ENCODE assay signal across 14 cellular contexts in the genomic region with DNA sequence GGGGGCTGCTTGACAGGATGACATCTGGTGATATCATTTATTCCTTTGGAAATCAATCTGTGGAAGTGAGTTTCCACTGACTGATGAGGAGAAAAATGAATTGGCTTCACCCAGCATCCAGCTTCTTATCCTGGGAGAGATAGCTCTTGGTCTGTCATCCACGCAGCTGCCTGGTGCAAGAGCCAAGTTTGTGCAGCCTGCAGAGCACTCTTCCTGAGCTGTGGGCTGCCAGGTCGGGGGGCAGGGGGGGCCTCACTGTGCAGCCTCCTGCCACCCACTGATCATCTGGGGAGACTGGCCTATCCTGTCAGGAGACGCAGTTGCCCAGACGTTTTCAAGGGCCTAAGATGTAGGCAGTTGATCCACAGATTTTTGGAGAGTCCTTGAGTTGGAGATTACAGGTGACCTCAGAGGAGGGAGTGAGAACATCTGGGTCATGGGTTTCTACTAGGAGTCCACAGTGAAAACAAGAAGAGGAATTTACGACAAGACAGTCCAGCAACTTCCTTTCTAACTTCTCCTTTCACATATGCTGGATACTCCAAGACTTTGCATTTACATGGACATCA.
"Had no signal": no experiment of that assay in that cellular context is flagged by ENCODE, and none has a peak within 500 bp of the region (broad histone marks: within the 10 kb centered on the region; RNA-seq: fewer than 3 reads in every experiment).

No MANE protein-coding gene starts in this region.

- DNase-seq: activated CD4-positive, alpha-beta memory T cell treated with anti-CD3 and anti-CD28 coated beads, Interleukin-2, amount 10 ng/mL, durations not matched to agents 7 days and 5 days; activated CD4-positive, alpha-beta T cell treated with anti-CD3 and anti-CD28 coated beads for 48 hours; activated CD4-positive, CD25-positive, alpha-beta regulatory T cell; activated CD8-positive, alpha-beta memory T cell treated with anti-CD3 and anti-CD28 coated beads, Interleukin-2, amount 10 ng/mL, durations not matched to agents 7 days and 5 days; activated naive CD4-positive, alpha-beta T cell; activated naive CD8-positive, alpha-beta T cell treated with anti-CD3 and anti-CD28 coated beads, Interleukin-2, amount 10 ng/mL, durations not matched to agents 7 days and 5 days; effector CD4-positive, alpha-beta T cell; mesendoderm; naive thymus-derived CD8-positive, alpha-beta T cell; stimulated activated naive B cell treated with anti-CD40 and anti-IgM and Interleukin-4, amounts not matched to agents 10 μg/mL and 1 μg/mL and 100 μg/mL, for 72 hours; T1000 had no signal

- H3K27me3 ChIP-seq: esophagus muscularis mucosa, neutrophil had no signal

- H3K36me3 ChIP-seq: esophagus muscularis mucosa, neutrophil had no signal

- H3K4me3 ChIP-seq: esophagus muscularis mucosa had no signal

- H3K9me3 ChIP-seq: esophagus muscularis mucosa, neutrophil had no signal

- ATAC-seq: activated CD8-positive, alpha-beta memory T cell treated with anti-CD3 and anti-CD28 coated beads, Interleukin-2, amount 10 ng/mL, durations not matched to agents 7 days and 5 days; activated T-helper 17 cell treated with anti-CD3 and anti-CD28 coated beads, Interleukin-2, amount 50 U/mL, for 72 hours; naive thymus-derived CD8-positive, alpha-beta T cell; stimulated activated naive B cell treated with anti-CD40 and anti-IgM and Interleukin-4, amounts not matched to agents 10 μg/mL and 1 μg/mL and 100 μg/mL, for 72 hours had no signal

- H3K27ac ChIP-seq: neutrophil had no signal
